Comparison of ENCODE assay signal across 28 cellular contexts in the genomic region with DNA sequence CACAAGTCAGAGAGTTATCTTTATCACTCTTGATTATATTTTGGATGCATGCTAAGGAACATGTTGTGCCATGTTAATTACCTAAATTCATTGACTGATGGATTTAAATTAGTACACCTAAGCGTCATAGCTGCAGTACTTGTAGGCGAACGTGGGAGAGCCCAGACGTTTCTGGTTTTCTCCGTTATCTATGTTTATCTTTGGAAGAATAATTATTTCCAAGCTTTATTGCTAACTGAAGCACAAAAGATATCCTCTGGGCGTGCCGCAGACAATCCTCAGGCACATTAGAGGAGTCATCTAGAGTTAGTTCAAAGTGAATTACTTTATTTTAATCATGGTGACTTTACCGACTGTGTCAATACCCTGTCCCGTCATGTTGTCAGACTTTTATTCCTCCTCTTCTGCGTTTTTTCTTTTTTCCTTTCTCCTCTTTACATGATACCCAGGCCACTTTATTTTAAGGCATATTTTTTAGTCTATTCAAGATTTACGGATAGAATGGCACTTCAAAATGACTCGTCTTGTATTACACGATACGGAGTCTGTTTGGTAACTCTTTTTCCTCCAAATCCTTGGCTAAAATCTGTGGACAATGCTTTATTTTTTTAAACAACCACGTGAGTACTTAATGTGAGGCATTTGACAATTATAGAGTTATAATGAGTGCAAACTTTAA.
"Had no signal": no experiment of that assay in that cellular context is flagged by ENCODE, and none has a peak within 500 bp of the region (broad histone marks: within the 10 kb centered on the region; RNA-seq: fewer than 3 reads in every experiment).

No MANE protein-coding gene starts in this region.

- H3K4me1 ChIP-seq: heart left ventricle, left ventricle myocardium inferior, thyroid gland, upper lobe of right lung had no signal

- H3K9me3 ChIP-seq: heart left ventricle, left ventricle myocardium inferior, neutrophil, thyroid gland, upper lobe of right lung had no signal

- H3K4me2 ChIP-seq: smooth muscle cell had no signal

- H3K36me3 ChIP-seq: cardiac muscle cell, heart left ventricle, left ventricle myocardium inferior, neutrophil, thyroid gland, upper lobe of right lung had no signal

- H3K27me3 ChIP-seq: heart left ventricle, neutrophil, thyroid gland, upper lobe of right lung had no signal

- H3K4me3 ChIP-seq: cardiac muscle cell, coronary artery, dorsolateral prefrontal cortex, heart left ventricle, left ventricle myocardium inferior, lung, smooth muscle cell, thyroid gland, upper lobe of right lung had no signal

- DNase-seq: activated CD4-positive, alpha-beta T cell treated with anti-CD3 and anti-CD28 coated beads for 4 hours; activated CD4-positive, alpha-beta T cell treated with anti-CD3 and anti-CD28 coated beads, Interleukin-2, amount 50 U/mL, for 4 hours; activated CD4-positive, CD25-positive, alpha-beta regulatory T cell; activated naive CD4-positive, alpha-beta T cell; activated T-cell treated with anti-CD3 and anti-CD28 coated beads for 4 hours; activated T-cell treated with anti-CD3 and anti-CD28 coated beads, Interleukin-2, amount 50 U/mL, for 72 hours; aorta; dorsolateral prefrontal cortex; effector memory CD4-positive, alpha-beta T cell; heart left ventricle; left ventricle myocardium inferior; mesendoderm; natural killer cell; retina; stimulated activated CD4-positive, alpha-beta T cell treated with anti-CD3 and anti-CD28 coated beads, Interleukin-1b, Interleukin-23, amount 100 ng/mL, for 48 hours; stimulated activated CD4-positive, alpha-beta T cell treated with anti-CD3 and anti-CD28 coated beads, Interleukin-4, amount 100 ng/mL, for 4 hours; stimulated activated CD8-positive, alpha-beta memory T cell treated with anti-CD3 and anti-CD28 coated beads, Interleukin-4, amount 100 ng/mL, for 48 hours; stimulated activated naive CD8-positive, alpha-beta T cell treated with anti-CD3 and anti-CD28 coated beads, Interleukin-15, amount 100 ng/mL, for 72 hours; substantia nigra; thyroid gland; upper lobe of right lung had no signal

- ATAC-seq: activated T-cell treated with anti-CD3 and anti-CD28 coated beads, Interleukin-2, amount 50 U/mL, for 72 hours; heart left ventricle; natural killer cell; sciatic nerve; stimulated activated memory B cell treated with anti-CD40 and anti-IgM and Interleukin-4, amounts not matched to agents 10 μg/mL and 1 μg/mL and 100 μg/mL, for 72 hours; stimulated activated naive CD8-positive, alpha-beta T cell treated with anti-CD3 and anti-CD28 coated beads, Interleukin-15, amount 100 ng/mL, for 72 hours; upper lobe of right lung had no signal
